Comparison of ENCODE assay signal across 18 cellular contexts in genomic region chr4:89253306-89253705, GRCh38. TPM values are rescaled to one million over a fixed set of nuclear protein-coding genes. Genes with fewer than 3 reads are reported as not detected.
DNase-seq lines count a peak whose midpoint lies in the region; ATAC-seq and TF ChIP-seq lines count a peak whose summit lies in the region.
"Had no signal": no experiment of that assay in that cellular context is flagged by ENCODE, and none has a peak within 500 bp of the region (broad histone marks: within the 10 kb centered on the region; RNA-seq: fewer than 3 reads in every experiment).

No MANE protein-coding gene starts in this region.

- no peaks in the 10 kb centered on the region for H3F3A ChIP-seq in SK-N-SH (replicated peaks; ENCODE audit: insufficient read depth)

- peaks cover 36% of the 10 kb centered on the region for H3K36me3 Mint-ChIP-seq in CD4-positive, alpha-beta T cell (ENCODE audit: low read depth)

- H3K36me3 ChIP-seq in mucosa of rectum (ENCODE audit: control insufficient read depth in 2 of 2, insufficient read depth in 2 of 2, low read length in 2 of 2), result peaks cover 12 to 16% of the 10 kb centered on the region in 2 donors
- H3K36me3 ChIP-seq in SK-N-SH (replicated peaks in 1 of 2; ENCODE audit: control insufficient read depth in 1 of 2, insufficient read depth in 2 of 2, low read length in 1 of 2), result no peaks in the 10 kb centered on the region
- H3K36me3 ChIP-seq: SJSA1 had no signal

- CTCF ChIA-PET in CD4-positive, alpha-beta T cell (lab: Charles Lee), result interaction anchor here (0.7 to 4.8 kb wide), 2 partner anchors 47 to 121 kb away, joined by 3 to 29 read pairs; no protein-coding TSS in a partner anchor
- CTCF ChIA-PET in SK-N-SH (lab: Yijun Ruan, JAX), result no interaction called here

- H2AFZ ChIP-seq in SK-N-SH (ENCODE audit: low read depth), result no peak overlapping the region

- H3K27ac ChIP-seq in CD4-positive, alpha-beta T cell (ENCODE audit: low read depth, low read length), result no peak overlapping the region
- peak overlapping the region; percentile 48 for H3K27ac ChIP-seq in caudate nucleus (ENCODE audit: low read depth, low read length)
- peak overlapping the region; percentile 79 to 89 for H3K27ac ChIP-seq in mucosa of rectum (ENCODE audit: low read depth in 2 of 2, low read length in 2 of 2)
- no peak overlapping the region for H3K27ac ChIP-seq in SK-N-SH (ENCODE audit: low read depth in 2 of 2, low read length in 1 of 2)
- H3K27ac ChIP-seq: HL-60, SJSA1 had no signal

- no peak for TF ChIP-seq EP300 in SK-N-SH (IDR thresholded peaks at IDR 0.05; ENCODE audit: borderline replicate concordance in 1 of 2, low read depth in 1 of 2, low read length in 1 of 2)

- H3K27ac Mint-ChIP-seq in CD4-positive, alpha-beta T cell, result peak overlapping the region; percentile 53
- H3K27ac Mint-ChIP-seq: HFFc6 had no signal

- POLR2A ChIA-PET in CD4-positive, alpha-beta T cell (lab: Charles Lee), result interaction anchor here (0.6 to 1.3 kb wide), 2 partner anchors 41 to 254 kb away, joined by 3 to 8 read pairs; no protein-coding TSS in a partner anchor
- POLR2A ChIA-PET in SK-N-SH (lab: Yijun Ruan, JAX), result no interaction called here

- 74% methylated on average over 4 of the region's 4 CpGs for whole genome bisulfite sequencing in SK-N-SH (ENCODE audit: low lambda C conversion rate)

- H3K4me3 ChIP-seq in mucosa of rectum (ENCODE audit: low read length in 2 of 2), result peak overlapping the region; percentile 39 to 58
- no peak overlapping the region for H3K4me3 ChIP-seq in SK-N-SH (ENCODE audit: low read depth in 2 of 2, low read length in 1 of 2)
- H3K4me3 ChIP-seq: SJSA1 had no signal

- H3K9me3 ChIP-seq in CD4-positive, alpha-beta T cell (ENCODE audit: control insufficient read depth, low read length), result no peaks in the 10 kb centered on the region
- H3K9me3 ChIP-seq in mucosa of rectum (ENCODE audit: control insufficient read depth in 2 of 2, low read length in 2 of 2), result no peaks in the 10 kb centered on the region
- H3K9me3 ChIP-seq in SK-N-SH, result no peaks in the 10 kb centered on the region
- H3K9me3 ChIP-seq: SJSA1 had no signal

- peaks cover 75% of the 10 kb centered on the region for H3K4me1 Mint-ChIP-seq in CD4-positive, alpha-beta T cell (ENCODE audit: low read depth)

- no peaks in the 10 kb centered on the region for H3K9me2 ChIP-seq in SK-N-SH

- no peak overlapping the region for H3K4me3 Mint-ChIP-seq in CD4-positive, alpha-beta T cell
- H3K4me3 Mint-ChIP-seq: HFFc6 had no signal

- no peaks in the 10 kb centered on the region for H3K79me2 ChIP-seq in SK-N-SH (ENCODE audit: insufficient read depth)

- H3K9ac ChIP-seq in mucosa of rectum (ENCODE audit: low read depth in 1 of 2, low read length in 2 of 2) (peak overlapping the region in 1 of 2 donors; percentile 9), SK-N-SH (no peak overlapping the region)

- no peak for TF ChIP-seq RAD21 in SK-N-SH (IDR thresholded peaks at IDR 0.05; ENCODE audit: low read length)

- no peak overlapping the region for H3K4me2 ChIP-seq in SK-N-SH

- intact Hi-C loops in CD4-positive, alpha-beta T cell (cut with DNase I, micrococcal nuclease), result no loop called here

- DNase-seq in CD4-positive, alpha-beta T cell, result no peak
- DNase-seq in HT-29 (ENCODE audit: low spot score), result peak; percentile 39
- DNase-seq in caudate nucleus (lab: John Stamatoyannopoulos, UW), result no peak
- no peak for DNase-seq in NCI-H146 treated with DMSO at 0.1 percent for 48 hours (lab: John Stamatoyannopoulos, UW; ENCODE audit: unreplicated experiment)
- DNase-seq in SK-N-SH, result no peak
- DNase-seq in erythroblast (lab: John Stamatoyannopoulos, UW), result no peak
- DNase-seq: ACHN, HFFc6, MV-4-11, NCI-H1417 treated with DMSO at 0.1 percent for 48 hours, NCI-H2029, NCI-H2171 treated with DMSO at 0.1 percent for 48 hours, NCI-H748 treated with DMSO at 0.1 percent for 48 hours, PC-3 had no signal

- H3K4me1 ChIP-seq in mucosa of rectum (ENCODE audit: control insufficient read depth in 2 of 2, insufficient read depth in 2 of 2, low read length in 2 of 2) (peaks cover 15 to 27% of the 10 kb centered on the region in 2 donors), SK-N-SH (ENCODE audit: control insufficient read depth in 1 of 2, insufficient read depth in 2 of 2, low read depth in 1 of 2, low read length in 1 of 2) (no peaks in the 10 kb centered on the region; a peak in 1 of 4 replicates)
- H3K4me1 ChIP-seq: SJSA1 had no signal

- ATAC-seq in CD4-positive, alpha-beta T cell (ENCODE audit: poor library complexity), result no peak
- ATAC-seq in GM19452 (IDR thresholded peaks at IDR 0.05; ENCODE audit: unreplicated experiment), result no peak
- ATAC-seq: PC-3 had no signal

- peaks cover 2% of the 10 kb centered on the region for H3K9me3 Mint-ChIP-seq in CD4-positive, alpha-beta T cell
- H3K9me3 Mint-ChIP-seq: HFFc6 had no signal

- TF ChIP-seq CTCF in CD4-positive, alpha-beta T cell (IDR thresholded peaks at IDR 0.05), result no peak
- TF ChIP-seq CTCF in SK-N-SH (IDR thresholded peaks at IDR 0.05), result no peak

- no peaks in the 10 kb centered on the region for H4K20me1 ChIP-seq in SK-N-SH (ENCODE audit: insufficient read depth)

- H3K27me3 ChIP-seq in CD4-positive, alpha-beta T cell (ENCODE audit: control insufficient read depth, insufficient read depth, low read length), result no peaks in the 10 kb centered on the region
- no peaks in the 10 kb centered on the region for H3K27me3 ChIP-seq in mucosa of rectum (ENCODE audit: control insufficient read depth in 2 of 2, insufficient read depth in 2 of 2, low read length in 2 of 2)
- no peaks in the 10 kb centered on the region for H3K27me3 ChIP-seq in SK-N-SH (ENCODE audit: insufficient read depth)

- no peaks in the 10 kb centered on the region for H3K27me3 Mint-ChIP-seq in CD4-positive, alpha-beta T cell

- TF ChIP-seq POLR2A in erythroblast (IDR thresholded peaks at IDR 0.05; ENCODE audit: low read length), result no peak

TF ChIP-seq in SK-N-SH, 30 proteins besides CTCF, POLR2A, EP300 and RAD21:
- TF ChIP-seq RCOR1 (IDR thresholded peaks at IDR 0.05; ENCODE audit: low read length) (no peak), EZH2phosphoT487 (IDR thresholded peaks at IDR 0.05; ENCODE audit: borderline replicate concordance, low read depth) (no peak), MXI1 (IDR thresholded peaks at IDR 0.05; ENCODE audit: low read depth, low read length) (no peak), USF1 (IDR thresholded peaks at IDR 0.05; ENCODE audit: borderline replicate concordance, low read depth) (no peak), MAX (IDR thresholded peaks at IDR 0.05; ENCODE audit: low read depth) (no peak), CHD2 (IDR thresholded peaks at IDR 0.05; ENCODE audit: low read length, partially characterized antibody) (no peak), POLR2AphosphoS5 (IDR thresholded peaks at IDR 0.05; ENCODE audit: low read depth, low read length) (no peak), FOXJ3 (CRISPR knock-in tag; IDR thresholded peaks at IDR 0.05) (no peak), TCF12 (IDR thresholded peaks at IDR 0.05) (no peak), TAF1 (IDR thresholded peaks at IDR 0.05; ENCODE audit: borderline replicate concordance, low read depth, low read length) (no peak), SMC3 (IDR thresholded peaks at IDR 0.05; ENCODE audit: low read depth, low read length) (no peak), JUND (IDR thresholded peaks at IDR 0.05) (no peak), NRF1 (IDR thresholded peaks at IDR 0.05; ENCODE audit: low read depth, low read length) (no peak)
- TF ChIP-seq, protein P1, sequence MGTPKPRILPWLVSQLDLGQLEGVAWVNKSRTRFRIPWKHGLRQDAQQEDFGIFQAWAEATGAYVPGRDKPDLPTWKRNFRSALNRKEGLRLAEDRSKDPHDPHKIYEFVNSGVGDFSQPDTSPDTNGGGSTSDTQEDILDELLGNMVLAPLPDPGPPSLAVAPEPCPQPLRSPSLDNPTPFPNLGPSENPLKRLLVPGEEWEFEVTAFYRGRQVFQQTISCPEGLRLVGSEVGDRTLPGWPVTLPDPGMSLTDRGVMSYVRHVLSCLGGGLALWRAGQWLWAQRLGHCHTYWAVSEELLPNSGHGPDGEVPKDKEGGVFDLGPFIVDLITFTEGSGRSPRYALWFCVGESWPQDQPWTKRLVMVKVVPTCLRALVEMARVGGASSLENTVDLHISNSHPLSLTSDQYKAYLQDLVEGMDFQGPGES (IDR thresholded peaks at IDR 0.05; ENCODE audit: low read depth, low read length), result no peak

RNA-seq across cellular contexts. Expression of gene GPRIN3, which starts 54.3 kb away (rescaled TPM):
- total RNA-seq in CD4-positive, alpha-beta T cell, result 10 to 100 TPM; 46.4 TPM
- total RNA-seq in HT-29 (2014; rRNA removed; shearing (Covaris generic)), result 2.4 and 3.3 TPM in 2 replicates
- not detected in 2 replicates for polyA plus RNA-seq in SK-N-SH (2012; rRNA removed)
- under 0.01 TPM in 2 replicates for polyA plus RNA-seq in SK-N-SH (2012; cell fraction: cytosol; rRNA removed)
- under 0.01 TPM in 2 replicates for polyA plus RNA-seq in SK-N-SH (2012; cell fraction: nucleus; rRNA removed)
- total RNA-seq: PC-3, SJSA1 had no signal

Comparison
In these comparisons a context has a peak if more than half of its experiments do, and no peak if none do; other contexts are left out.
1. H3K27ac ChIP-seq: peak in caudate nucleus (single experiment) and mucosa of rectum (2 of 2); none in CD4-positive, alpha-beta T cell (single experiment) and SK-N-SH (0 of 2).
2. H3K4me3 ChIP-seq: peak in mucosa of rectum (2 of 2); none in SK-N-SH (0 of 2).
3. RNA of gene GPRIN3, which starts 54.3 kb away (total RNA-seq): 46.4 TPM in CD4-positive, alpha-beta T cell; 2.4 to 3.3 TPM in HT-29; every median in the first group is over 10 times any median in the second.